Comparison of ENCODE assay signal across 10 cellular contexts in the genomic region with DNA sequence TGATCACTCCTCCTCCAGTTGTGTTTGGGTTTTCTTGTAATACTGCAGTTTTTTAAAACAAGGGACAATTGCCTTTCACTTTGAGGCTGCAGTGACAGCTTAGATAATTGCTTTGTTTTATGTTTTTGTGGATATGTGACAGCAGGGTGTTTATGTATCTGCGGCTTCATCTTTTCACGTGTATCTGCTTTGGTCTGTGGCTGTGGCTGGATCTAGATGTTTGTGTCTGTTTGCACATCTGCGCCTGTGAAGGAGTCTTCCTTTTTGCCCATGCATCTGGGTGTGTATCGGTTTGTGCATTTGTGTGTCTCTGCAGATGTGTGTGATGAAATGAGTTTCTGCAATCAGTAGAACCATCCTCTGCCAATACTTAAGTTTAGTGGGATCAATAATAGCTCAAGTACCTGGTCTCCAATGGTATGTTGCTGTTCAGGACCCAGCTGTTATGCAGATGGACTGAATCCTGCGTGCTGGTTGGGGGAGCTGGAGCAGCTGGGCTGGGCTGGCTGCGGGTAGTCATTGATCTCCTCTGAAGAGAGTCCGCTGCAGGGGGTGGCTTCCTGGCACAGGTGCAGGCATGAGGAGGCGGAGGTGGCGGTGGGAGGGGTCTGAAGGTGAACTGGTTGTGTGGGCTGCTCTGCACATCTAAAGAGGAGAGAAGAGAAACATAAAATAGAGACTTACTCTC.
DNase-seq lines count a peak whose midpoint lies in the region; ATAC-seq and TF ChIP-seq lines count a peak whose summit lies in the region.
"Had no signal": no experiment of that assay in that cellular context is flagged by ENCODE, and none has a peak within 500 bp of the region (broad histone marks: within the 10 kb centered on the region; RNA-seq: fewer than 3 reads in every experiment).

No MANE protein-coding gene starts in this region.

- peak overlapping the region; percentile 66 for H3K27ac Mint-ChIP-seq in activated CD8-positive, alpha-beta T cell treated with anti-CD3 and anti-CD28 coated beads for 36 hours
- peak overlapping the region; percentile 35 to 83 for H3K27ac Mint-ChIP-seq in effector memory CD8-positive, alpha-beta T cell
- H3K27ac Mint-ChIP-seq in stimulated activated memory B cell treated with anti-CD40 and anti-IgM and Interleukin-4, amounts not matched to agents 10 μg/mL and 1 μg/mL and 100 μg/mL, for 72 hours, result no peak overlapping the region

- 37% methylated on average over 9 of the region's 9 CpGs for WGBS in SK-N-SH (ENCODE audit: low lambda C conversion rate)

- no peak overlapping the region for H2AFZ ChIP-seq in SK-N-SH (ENCODE audit: low read depth)

- H3K4me1 ChIP-seq in SK-N-SH (ENCODE audit: control insufficient read depth in 1 of 2, insufficient read depth in 2 of 2, low read depth in 1 of 2, low read length in 1 of 2), result no peaks in the 10 kb centered on the region

- CTCF ChIA-PET in activated CD8-positive, alpha-beta T cell treated with anti-CD3 and anti-CD28 coated beads for 36 hours (lab: Charles Lee), result no interaction called here
- CTCF ChIA-PET in SK-N-SH (lab: Yijun Ruan, JAX), result no interaction called here

- no peaks in the 10 kb centered on the region for H3K27me3 ChIP-seq in SK-N-SH (ENCODE audit: insufficient read depth)

- DNase-seq in NCI-H146 (lab: John Stamatoyannopoulos, UW) (peak; percentile 99), germinal center (ENCODE audit: low spot score) (no peak), SK-N-SH (no peak)
- DNase-seq in activated CD8-positive, alpha-beta T cell treated with anti-CD3 and anti-CD28 coated beads for 36 hours, result peak; percentile 62
- peak; percentile 8 to 16 (median 9) for DNase-seq in effector memory CD8-positive, alpha-beta T cell
- peak; percentile 2 to 3 for DNase-seq in stimulated activated CD4-positive, alpha-beta T cell treated with anti-CD3 and anti-CD28 coated beads, Interleukin-4, amount 100 ng/mL, for 48 hours (ENCODE audit: low read depth in 2 of 2)
- DNase-seq: DMS79, NCI-H82 had no signal

- H3K27ac ChIP-seq in SK-N-SH (ENCODE audit: low read depth in 2 of 2, low read length in 1 of 2), result no peak overlapping the region

- intact Hi-C loops in activated CD8-positive, alpha-beta T cell treated with anti-CD3 and anti-CD28 coated beads for 36 hours (cut with micrococcal nuclease), result no loop called here

- H3K4me3 Mint-ChIP-seq in activated CD8-positive, alpha-beta T cell treated with anti-CD3 and anti-CD28 coated beads for 36 hours, result peak overlapping the region; percentile 65
- peak overlapping the region; percentile 74 to 76 for H3K4me3 Mint-ChIP-seq in effector memory CD8-positive, alpha-beta T cell
- H3K4me3 Mint-ChIP-seq in stimulated activated memory B cell treated with anti-CD40 and anti-IgM and Interleukin-4, amounts not matched to agents 10 μg/mL and 1 μg/mL and 100 μg/mL, for 72 hours, result no peak overlapping the region

- no peak overlapping the region for H3K4me3 ChIP-seq in SK-N-SH (ENCODE audit: low read depth in 2 of 2, low read length in 1 of 2)

- TF ChIP-seq CTCF in activated CD8-positive, alpha-beta T cell treated with anti-CD3 and anti-CD28 coated beads for 36 hours (IDR thresholded peaks at IDR 0.05), result no peak
- no peak for TF ChIP-seq CTCF in SK-N-SH (IDR thresholded peaks at IDR 0.05)

- H3K9me3 Mint-ChIP-seq in activated CD8-positive, alpha-beta T cell treated with anti-CD3 and anti-CD28 coated beads for 36 hours, result peaks cover 3% of the 10 kb centered on the region
- no peaks in the 10 kb centered on the region for H3K9me3 Mint-ChIP-seq in effector memory CD8-positive, alpha-beta T cell
- no peaks in the 10 kb centered on the region for H3K9me3 Mint-ChIP-seq in stimulated activated memory B cell treated with anti-CD40 and anti-IgM and Interleukin-4, amounts not matched to agents 10 μg/mL and 1 μg/mL and 100 μg/mL, for 72 hours

- no peak overlapping the region for H3K9ac ChIP-seq in SK-N-SH

- H3K9me2 ChIP-seq in SK-N-SH, result no peaks in the 10 kb centered on the region

- POLR2A ChIA-PET in activated CD8-positive, alpha-beta T cell treated with anti-CD3 and anti-CD28 coated beads for 36 hours (lab: Charles Lee), result no interaction called here
- POLR2A ChIA-PET in SK-N-SH (lab: Yijun Ruan, JAX), result no interaction called here

- no peaks in the 10 kb centered on the region for H3K36me3 ChIP-seq in SK-N-SH (replicated peaks in 1 of 2; ENCODE audit: control insufficient read depth in 1 of 2, insufficient read depth in 2 of 2, low read length in 1 of 2)

- H3K36me3 Mint-ChIP-seq in activated CD8-positive, alpha-beta T cell treated with anti-CD3 and anti-CD28 coated beads for 36 hours (ENCODE audit: low read depth), result no peaks in the 10 kb centered on the region
- no peaks in the 10 kb centered on the region for H3K36me3 Mint-ChIP-seq in effector memory CD8-positive, alpha-beta T cell (ENCODE audit: insufficient read depth)
- no peaks in the 10 kb centered on the region for H3K36me3 Mint-ChIP-seq in stimulated activated memory B cell treated with anti-CD40 and anti-IgM and Interleukin-4, amounts not matched to agents 10 μg/mL and 1 μg/mL and 100 μg/mL, for 72 hours

- H3F3A ChIP-seq in SK-N-SH (replicated peaks; ENCODE audit: insufficient read depth), result no peaks in the 10 kb centered on the region

- no peak overlapping the region for H3K4me2 ChIP-seq in SK-N-SH

- TF ChIP-seq EP300 in SK-N-SH (IDR thresholded peaks at IDR 0.05; ENCODE audit: borderline replicate concordance in 1 of 2, low read depth in 1 of 2, low read length in 1 of 2), result no peak

- no peaks in the 10 kb centered on the region for H3K9me3 ChIP-seq in SK-N-SH

- no peak for TF ChIP-seq RAD21 in SK-N-SH (IDR thresholded peaks at IDR 0.05; ENCODE audit: low read length)

- no peaks in the 10 kb centered on the region for H3K27me3 Mint-ChIP-seq in activated CD8-positive, alpha-beta T cell treated with anti-CD3 and anti-CD28 coated beads for 36 hours
- peaks cover 0 to 6% of the 10 kb centered on the region in 2 donors for H3K27me3 Mint-ChIP-seq in effector memory CD8-positive, alpha-beta T cell
- H3K27me3 Mint-ChIP-seq in stimulated activated memory B cell treated with anti-CD40 and anti-IgM and Interleukin-4, amounts not matched to agents 10 μg/mL and 1 μg/mL and 100 μg/mL, for 72 hours, result no peaks in the 10 kb centered on the region

- no peaks in the 10 kb centered on the region for H3K79me2 ChIP-seq in SK-N-SH (ENCODE audit: insufficient read depth)

- peak; percentile 91 for ATAC-seq in activated CD8-positive, alpha-beta T cell treated with anti-CD3 and anti-CD28 coated beads for 36 hours
- peak; percentile 84 for ATAC-seq in effector memory CD8-positive, alpha-beta T cell (replicated peaks)
- ATAC-seq in GM18909 (IDR thresholded peaks at IDR 0.05; ENCODE audit: poor library complexity, unreplicated experiment), result no peak
- ATAC-seq in stimulated activated memory B cell treated with anti-CD40 and anti-IgM and Interleukin-4, amounts not matched to agents 10 μg/mL and 1 μg/mL and 100 μg/mL, for 72 hours, result no peak

- H3K4me1 Mint-ChIP-seq in activated CD8-positive, alpha-beta T cell treated with anti-CD3 and anti-CD28 coated beads for 36 hours (ENCODE audit: low read depth), result peaks cover 35% of the 10 kb centered on the region
- H3K4me1 Mint-ChIP-seq in effector memory CD8-positive, alpha-beta T cell (ENCODE audit: low read depth in 2 of 2), result peaks cover 6 to 19% of the 10 kb centered on the region in 2 donors
- no peaks in the 10 kb centered on the region for H3K4me1 Mint-ChIP-seq in stimulated activated memory B cell treated with anti-CD40 and anti-IgM and Interleukin-4, amounts not matched to agents 10 μg/mL and 1 μg/mL and 100 μg/mL, for 72 hours

- no peaks in the 10 kb centered on the region for H4K20me1 ChIP-seq in SK-N-SH (ENCODE audit: insufficient read depth)

TF ChIP-seq in SK-N-SH, 30 proteins besides CTCF, POLR2A, EP300 and RAD21 (continues in another document):
- TF ChIP-seq JUND (IDR thresholded peaks at IDR 0.05), result no peak
- TF ChIP-seq RCOR1 (IDR thresholded peaks at IDR 0.05; ENCODE audit: low read length), result no peak
- TF ChIP-seq TAF1 (IDR thresholded peaks at IDR 0.05; ENCODE audit: borderline replicate concordance, low read depth, low read length), result no peak
- no peak for TF ChIP-seq NFIC (IDR thresholded peaks at IDR 0.05; ENCODE audit: borderline replicate concordance)
- TF ChIP-seq, protein P1, sequence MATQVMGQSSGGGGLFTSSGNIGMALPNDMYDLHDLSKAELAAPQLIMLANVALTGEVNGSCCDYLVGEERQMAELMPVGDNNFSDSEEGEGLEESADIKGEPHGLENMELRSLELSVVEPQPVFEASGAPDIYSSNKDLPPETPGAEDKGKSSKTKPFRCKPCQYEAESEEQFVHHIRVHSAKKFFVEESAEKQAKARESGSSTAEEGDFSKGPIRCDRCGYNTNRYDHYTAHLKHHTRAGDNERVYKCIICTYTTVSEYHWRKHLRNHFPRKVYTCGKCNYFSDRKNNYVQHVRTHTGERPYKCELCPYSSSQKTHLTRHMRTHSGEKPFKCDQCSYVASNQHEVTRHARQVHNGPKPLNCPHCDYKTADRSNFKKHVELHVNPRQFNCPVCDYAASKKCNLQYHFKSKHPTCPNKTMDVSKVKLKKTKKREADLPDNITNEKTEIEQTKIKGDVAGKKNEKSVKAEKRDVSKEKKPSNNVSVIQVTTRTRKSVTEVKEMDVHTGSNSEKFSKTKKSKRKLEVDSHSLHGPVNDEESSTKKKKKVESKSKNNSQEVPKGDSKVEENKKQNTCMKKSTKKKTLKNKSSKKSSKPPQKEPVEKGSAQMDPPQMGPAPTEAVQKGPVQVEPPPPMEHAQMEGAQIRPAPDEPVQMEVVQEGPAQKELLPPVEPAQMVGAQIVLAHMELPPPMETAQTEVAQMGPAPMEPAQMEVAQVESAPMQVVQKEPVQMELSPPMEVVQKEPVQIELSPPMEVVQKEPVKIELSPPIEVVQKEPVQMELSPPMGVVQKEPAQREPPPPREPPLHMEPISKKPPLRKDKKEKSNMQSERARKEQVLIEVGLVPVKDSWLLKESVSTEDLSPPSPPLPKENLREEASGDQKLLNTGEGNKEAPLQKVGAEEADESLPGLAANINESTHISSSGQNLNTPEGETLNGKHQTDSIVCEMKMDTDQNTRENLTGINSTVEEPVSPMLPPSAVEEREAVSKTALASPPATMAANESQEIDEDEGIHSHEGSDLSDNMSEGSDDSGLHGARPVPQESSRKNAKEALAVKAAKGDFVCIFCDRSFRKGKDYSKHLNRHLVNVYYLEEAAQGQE (IDR thresholded peaks at IDR 0.05; ENCODE audit: low read depth, low read length), result no peak
- TF ChIP-seq GATA2 (CRISPR knock-in tag; IDR thresholded peaks at IDR 0.05), result no peak
- TF ChIP-seq, protein P2, sequence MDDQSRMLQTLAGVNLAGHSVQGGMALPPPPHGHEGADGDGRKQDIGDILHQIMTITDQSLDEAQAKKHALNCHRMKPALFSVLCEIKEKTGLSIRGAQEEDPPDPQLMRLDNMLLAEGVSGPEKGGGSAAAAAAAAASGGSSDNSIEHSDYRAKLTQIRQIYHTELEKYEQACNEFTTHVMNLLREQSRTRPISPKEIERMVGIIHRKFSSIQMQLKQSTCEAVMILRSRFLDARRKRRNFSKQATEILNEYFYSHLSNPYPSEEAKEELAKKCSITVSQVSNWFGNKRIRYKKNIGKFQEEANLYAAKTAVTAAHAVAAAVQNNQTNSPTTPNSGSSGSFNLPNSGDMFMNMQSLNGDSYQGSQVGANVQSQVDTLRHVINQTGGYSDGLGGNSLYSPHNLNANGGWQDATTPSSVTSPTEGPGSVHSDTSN (IDR thresholded peaks at IDR 0.05), result no peak

Comparison
In these comparisons a context has a peak if more than half of its experiments do, and no peak if none do; other contexts are left out.
1. DNase-seq: peak in NCI-H146 (single experiment), activated CD8-positive, alpha-beta T cell treated with anti-CD3 and anti-CD28 coated beads for 36 hours (single experiment), effector memory CD8-positive, alpha-beta T cell (3 of 3) and stimulated activated CD4-positive, alpha-beta T cell treated with anti-CD3 and anti-CD28 coated beads, Interleukin-4, amount 100 ng/mL, for 48 hours (2 of 2); none in germinal center (single experiment) and SK-N-SH (single experiment).
2. ATAC-seq: peak in activated CD8-positive, alpha-beta T cell treated with anti-CD3 and anti-CD28 coated beads for 36 hours (single experiment) and effector memory CD8-positive, alpha-beta T cell (single experiment); none in GM18909 (single experiment) and stimulated activated memory B cell treated with anti-CD40 and anti-IgM and Interleukin-4, amounts not matched to agents 10 μg/mL and 1 μg/mL and 100 μg/mL, for 72 hours (single experiment).